In the genomic region with DNA sequence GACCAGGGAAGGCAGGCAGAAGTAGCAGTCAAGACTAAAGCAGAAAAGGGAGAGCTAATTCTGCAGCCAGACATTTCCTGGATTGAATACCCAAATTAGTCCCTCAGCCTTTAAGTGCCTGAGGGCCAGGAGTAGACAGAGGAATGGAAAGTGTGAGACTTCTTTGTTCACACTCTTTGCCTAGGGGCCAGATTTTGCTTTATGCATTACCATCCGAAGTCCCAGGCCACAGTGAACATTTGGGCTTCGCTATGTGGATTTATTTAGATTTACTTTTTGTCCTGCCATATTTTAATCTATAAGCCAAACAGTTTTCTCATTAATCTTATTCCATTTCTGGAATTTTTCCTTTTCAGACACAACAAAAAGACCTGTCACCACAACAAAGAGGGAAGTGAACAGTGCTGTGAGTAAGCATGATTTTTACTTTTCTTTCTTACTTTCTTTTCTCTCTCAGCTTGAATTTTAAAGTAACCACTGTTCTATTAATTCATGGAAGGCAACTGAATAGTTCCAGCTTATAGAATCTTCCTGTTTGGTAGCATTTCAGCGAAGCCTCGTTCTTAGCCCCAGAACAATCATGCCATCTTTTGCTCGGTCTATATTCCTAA, we compare ENCODE assay signal across 17 cellular contexts. TPM values are rescaled to one million over a fixed set of nuclear protein-coding genes. Genes with fewer than 3 reads are reported as not detected.
A peak's percentile ranks its signal among the peaks of the same experiment; 100 is the strongest.
DNase-seq lines count a peak whose midpoint lies in the region; ATAC-seq and TF ChIP-seq lines count a peak whose summit lies in the region.
"Had no signal": no experiment of that assay in that cellular context is flagged by ENCODE, and none has a peak within 500 bp of the region (broad histone marks: within the 10 kb centered on the region; RNA-seq: fewer than 3 reads in every experiment).

No MANE protein-coding gene starts in this region.

- TF ChIP-seq CTCF in SK-N-SH (IDR thresholded peaks at IDR 0.05) (no peak), epithelial cell of esophagus (IDR thresholded peaks at IDR 0.05; ENCODE audit: insufficient read depth, low read depth, low read length, missing control alignments) (no peak)

- no peak overlapping the region for H3K4me3 Mint-ChIP-seq in T-cell
- H3K4me3 Mint-ChIP-seq in stimulated activated effector memory CD8-positive, alpha-beta T cell treated with anti-CD3 and anti-CD28 coated beads, Interleukin-12 subunit alpha, Interleukin-12 subunit beta, amount 100 ng/mL, for 72 hours, result no peak overlapping the region

- H3K36me3 ChIP-seq in SK-N-SH (replicated peaks in 1 of 2; ENCODE audit: control insufficient read depth in 1 of 2, insufficient read depth in 2 of 2, low read length in 1 of 2), result peaks cover 5 to 27% of the 10 kb centered on the region in 2 experiments
- H3K36me3 ChIP-seq: heart right ventricle, prostate gland, suprapubic skin had no signal

- intact Hi-C loops in right cardiac atrium (cut with DNase I), result no loop called here

- WGBS in SK-N-SH (ENCODE audit: low lambda C conversion rate), result 84% methylated on average over 5 of the region's 5 CpGs
- 76% methylated on average over 5 of the region's 5 CpGs for WGBS in right cardiac atrium

- H3K4me1 ChIP-seq in SK-N-SH (ENCODE audit: control insufficient read depth in 1 of 2, insufficient read depth in 2 of 2, low read depth in 1 of 2, low read length in 1 of 2) (0 out of 4 replicates have a peak, but pooled peaks cover 0 to 8% of the 10 kb centered on the region in 2 experiments), right cardiac atrium (ENCODE audit: control insufficient read depth, insufficient read depth, low read length) (peaks cover 2% of the 10 kb centered on the region)
- H3K4me1 ChIP-seq: prostate gland had no signal

- TF ChIP-seq RAD21 in SK-N-SH (IDR thresholded peaks at IDR 0.05; ENCODE audit: low read length), result no peak

- H3K27ac Mint-ChIP-seq in T-cell, result peak overlapping the region; percentile 58 to 62
- peak overlapping the region; percentile 18 for H3K27ac Mint-ChIP-seq in stimulated activated effector memory CD8-positive, alpha-beta T cell treated with anti-CD3 and anti-CD28 coated beads, Interleukin-12 subunit alpha, Interleukin-12 subunit beta, amount 100 ng/mL, for 72 hours

- H3K79me2 ChIP-seq in SK-N-SH (ENCODE audit: insufficient read depth), result no peaks in the 10 kb centered on the region

- H3K27me3 ChIP-seq in SK-N-SH (ENCODE audit: insufficient read depth) (no peaks in the 10 kb centered on the region), right cardiac atrium (ENCODE audit: control insufficient read depth, insufficient read depth) (no peaks in the 10 kb centered on the region)
- H3K27me3 ChIP-seq: heart right ventricle, suprapubic skin had no signal

- POLR2A ChIA-PET in SK-N-SH (lab: Yijun Ruan, JAX), result no interaction called here
- POLR2A ChIA-PET in T-cell (lab: Charles Lee), result no interaction called here

- no peak overlapping the region for H2AFZ ChIP-seq in SK-N-SH (ENCODE audit: low read depth)

- no peak overlapping the region for H3K4me2 ChIP-seq in SK-N-SH
- H3K4me2 ChIP-seq: KMS-11 had no signal

- CTCF ChIA-PET in SK-N-SH (lab: Yijun Ruan, JAX) (interaction anchor here (1.0 to 1.4 kb wide), 2 partner anchors 37 to 377 kb away, joined by 4 read pairs; no protein-coding TSS in a partner anchor), T-cell (lab: Charles Lee) (interaction anchor here in 1 of 2 donors (1.4 kb wide), 1 partner anchor 20 kb away, joined by 3 read pairs; no protein-coding TSS in a partner anchor)

- H3K27ac ChIP-seq in SK-N-SH (ENCODE audit: low read depth in 2 of 2, low read length in 1 of 2) (peak overlapping the region in 1 of 2 experiments; percentile 58; a peak in 2 of 4 replicates), right cardiac atrium (ENCODE audit: low read length) (no peak overlapping the region)
- H3K27ac ChIP-seq: 22Rv1, KMS-11, prostate gland, suprapubic skin had no signal

- DNase-seq in SK-N-SH (no peak), T-cell (no peak), epithelial cell of esophagus (ENCODE audit: low read depth) (peak; percentile 43), right cardiac atrium (no peak)
- DNase-seq in stimulated activated effector memory CD8-positive, alpha-beta T cell treated with anti-CD3 and anti-CD28 coated beads, Interleukin-12 subunit alpha, Interleukin-12 subunit beta, amount 100 ng/mL, for 72 hours (ENCODE audit: low spot score in 2 of 2), result no peak
- DNase-seq in stimulated activated CD4-positive, alpha-beta T cell treated with anti-CD3 and anti-CD28 coated beads, Interleukin-12 subunit alpha, Interleukin-12 subunit beta, amount 100 ng/mL, for 4 hours, result no peak
- DNase-seq: C1 segment of cervical spinal cord, EL, erythroblast, heart right ventricle, NCI-H1436 had no signal

- H3K9me2 ChIP-seq in SK-N-SH, result no peaks in the 10 kb centered on the region

- H3K27me3 Mint-ChIP-seq in T-cell, result no peaks in the 10 kb centered on the region

- peaks cover 7% of the 10 kb centered on the region for H3F3A ChIP-seq in SK-N-SH (replicated peaks; ENCODE audit: insufficient read depth)

- H3K4me3 ChIP-seq in SK-N-SH (ENCODE audit: low read depth in 2 of 2, low read length in 1 of 2), result no peak overlapping the region
- H3K4me3 ChIP-seq in epithelial cell of esophagus (ENCODE audit: low read length), result no peak overlapping the region
- no peak overlapping the region for H3K4me3 ChIP-seq in right cardiac atrium (ENCODE audit: low read length)
- H3K4me3 ChIP-seq: heart right ventricle, prostate gland, suprapubic skin had no signal

- H3K9me3 ChIP-seq in SK-N-SH (no peaks in the 10 kb centered on the region), right cardiac atrium (ENCODE audit: control insufficient read depth, low read length) (no peaks in the 10 kb centered on the region)
- H3K9me3 ChIP-seq: prostate gland, suprapubic skin had no signal

- TF ChIP-seq EP300 in SK-N-SH (IDR thresholded peaks at IDR 0.05; ENCODE audit: borderline replicate concordance in 1 of 2, low read depth in 1 of 2, low read length in 1 of 2), result no peak

- peaks cover 0 to 8% (median 6%) of the 10 kb centered on the region in 3 donors for H3K9me3 Mint-ChIP-seq in T-cell
- H3K9me3 Mint-ChIP-seq in stimulated activated effector memory CD8-positive, alpha-beta T cell treated with anti-CD3 and anti-CD28 coated beads, Interleukin-12 subunit alpha, Interleukin-12 subunit beta, amount 100 ng/mL, for 72 hours, result peaks cover 5% of the 10 kb centered on the region

- no peak overlapping the region for H3K9ac ChIP-seq in SK-N-SH
- H3K9ac ChIP-seq: KMS-11 had no signal

- H3K4me1 Mint-ChIP-seq in T-cell, result peaks cover 40 to 56% (median 45%) of the 10 kb centered on the region in 3 donors
- H3K4me1 Mint-ChIP-seq in stimulated activated effector memory CD8-positive, alpha-beta T cell treated with anti-CD3 and anti-CD28 coated beads, Interleukin-12 subunit alpha, Interleukin-12 subunit beta, amount 100 ng/mL, for 72 hours, result peaks cover 31% of the 10 kb centered on the region

- ATAC-seq in SK-N-SH treated with all-trans-retinoic acid at 6 μM for 48 hours, result peak; percentile 24; the same call in 2 of the 3 replicates
- no peak for ATAC-seq in T-cell (replicated peaks in 1 of 4)
- no peak for ATAC-seq in stimulated activated effector memory CD8-positive, alpha-beta T cell treated with anti-CD3 and anti-CD28 coated beads, Interleukin-12 subunit alpha, Interleukin-12 subunit beta, amount 100 ng/mL, for 72 hours
- no peak for ATAC-seq in HG03565 (IDR thresholded peaks at IDR 0.05; ENCODE audit: unreplicated experiment)
- no peak for ATAC-seq in right cardiac atrium

- peaks cover 7% of the 10 kb centered on the region for H3K36me3 Mint-ChIP-seq in T-cell
- H3K36me3 Mint-ChIP-seq in stimulated activated effector memory CD8-positive, alpha-beta T cell treated with anti-CD3 and anti-CD28 coated beads, Interleukin-12 subunit alpha, Interleukin-12 subunit beta, amount 100 ng/mL, for 72 hours, result no peaks in the 10 kb centered on the region

- no peaks in the 10 kb centered on the region for H4K20me1 ChIP-seq in SK-N-SH (ENCODE audit: insufficient read depth)

TF ChIP-seq in SK-N-SH treated with all-trans-retinoic acid at 6 μM for 48 hours, 23 proteins besides CTCF, POLR2A, EP300 and RAD21 (continues in another document):
- TF ChIP-seq PATZ1 (CRISPR knock-in tag; IDR thresholded peaks at IDR 0.05; ENCODE audit: borderline replicate concordance) (no peak), OSR1 (CRISPR knock-in tag; IDR thresholded peaks at IDR 0.05) (no peak)

TF ChIP-seq in SK-N-SH, 30 proteins besides CTCF, POLR2A, EP300 and RAD21:
- TF ChIP-seq GABPA (IDR thresholded peaks at IDR 0.05; ENCODE audit: low read depth), result no peak
- TF ChIP-seq, protein P1, sequence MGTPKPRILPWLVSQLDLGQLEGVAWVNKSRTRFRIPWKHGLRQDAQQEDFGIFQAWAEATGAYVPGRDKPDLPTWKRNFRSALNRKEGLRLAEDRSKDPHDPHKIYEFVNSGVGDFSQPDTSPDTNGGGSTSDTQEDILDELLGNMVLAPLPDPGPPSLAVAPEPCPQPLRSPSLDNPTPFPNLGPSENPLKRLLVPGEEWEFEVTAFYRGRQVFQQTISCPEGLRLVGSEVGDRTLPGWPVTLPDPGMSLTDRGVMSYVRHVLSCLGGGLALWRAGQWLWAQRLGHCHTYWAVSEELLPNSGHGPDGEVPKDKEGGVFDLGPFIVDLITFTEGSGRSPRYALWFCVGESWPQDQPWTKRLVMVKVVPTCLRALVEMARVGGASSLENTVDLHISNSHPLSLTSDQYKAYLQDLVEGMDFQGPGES (IDR thresholded peaks at IDR 0.05; ENCODE audit: low read depth, low read length), result no peak
- no peak for TF ChIP-seq ZBTB33 (IDR thresholded peaks at IDR 0.05; ENCODE audit: borderline replicate concordance, low read depth)

RNA-seq across cellular contexts. Expression of gene PDCD1LG2, which starts 52.6 kb away (rescaled TPM):
- 11.1 and 19.4 TPM in 2 replicates for polyA plus RNA-seq in SK-N-SH (2012; rRNA removed)
- polyA plus RNA-seq in SK-N-SH (2012; cell fraction: cytosol; rRNA removed), result 12.8 and 15.3 TPM in 2 replicates
- polyA plus RNA-seq in SK-N-SH (2012; cell fraction: nucleus; rRNA removed), result 8.5 and 17.6 TPM in 2 replicates
- under 1 TPM; 0.14 to 0.76 (median 0.40) TPM for total RNA-seq in T-cell
- total RNA-seq in right cardiac atrium, result 1 to 10 TPM; 2.3 to 3.3 (median 2.5) TPM
- 1.8 TPM for polyA plus RNA-seq in right cardiac atrium
